In the genomic region with DNA sequence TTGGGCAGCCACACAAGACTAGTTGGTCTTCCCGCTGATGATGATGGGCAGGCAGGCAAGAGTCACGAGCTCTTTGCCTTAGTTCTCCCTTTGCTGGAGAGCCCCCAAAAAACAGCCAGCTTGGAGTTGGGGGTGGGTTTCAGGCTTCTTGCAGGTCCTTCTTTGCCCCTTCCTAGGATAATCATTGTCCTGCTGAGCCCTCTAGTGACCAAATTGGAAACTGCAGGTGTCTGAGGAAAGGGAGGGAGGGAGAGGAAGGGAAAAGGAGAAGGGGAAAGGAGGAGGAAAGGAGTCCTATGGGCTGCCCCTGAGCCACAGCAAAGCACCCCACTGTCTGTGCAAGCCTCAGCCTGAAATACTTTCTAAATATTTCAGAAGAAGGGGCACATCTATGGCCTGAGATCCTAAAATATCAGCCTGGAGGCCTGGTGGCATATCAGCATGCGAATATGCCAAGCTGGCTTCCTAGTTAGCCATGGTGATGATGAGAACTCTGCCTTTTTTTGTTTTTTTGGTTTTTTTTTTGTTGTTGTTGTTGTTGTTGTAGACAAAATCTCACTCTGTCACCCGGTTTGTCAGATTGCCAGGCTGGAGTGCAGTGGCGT, we compare ENCODE assay signal across 8 cellular contexts.
DNase-seq lines count a peak whose midpoint lies in the region; ATAC-seq and TF ChIP-seq lines count a peak whose summit lies in the region.

No MANE protein-coding gene starts in this region.

- intact Hi-C loops in OCI-LY7 (cut with micrococcal nuclease; ENCODE audit: unreplicated experiment): loop anchor here (1.0 to 2.0 kb wide), 2 partner anchors 206 to 617 kb away; no protein-coding TSS in a partner anchor

- H3K4me2 ChIP-seq in OCI-LY7 (ENCODE audit: low read length) (no peak overlapping the region), parathyroid adenoma (ENCODE audit: low read length) (no peak overlapping the region)

- no peaks in the 10 kb centered on the region for H3K27me3 ChIP-seq in parathyroid adenoma (ENCODE audit: control insufficient read depth, insufficient read depth, low read length)

- H3K4me3 ChIP-seq in OCI-LY7 (ENCODE audit: low read depth, low read length, poor library complexity, severe bottlenecking) (no peak overlapping the region), parathyroid adenoma (ENCODE audit: low read depth, low read length) (no peak overlapping the region)

- POLR2A ChIA-PET in OCI-LY7 (lab: Charles Lee): interaction anchor here (1.4 kb wide), 1 partner anchor 12 kb away, joined by 3 read pairs; no protein-coding TSS in a partner anchor

- H4K20me1 ChIP-seq in OCI-LY7 (ENCODE audit: insufficient read depth, low read length): no peaks in the 10 kb centered on the region

- no peaks in the 10 kb centered on the region for H3K4me1 ChIP-seq in OCI-LY7 (ENCODE audit: insufficient read depth, low read length, poor library complexity, severe bottlenecking)
- H3K4me1 ChIP-seq in parathyroid adenoma: no peaks in the 10 kb centered on the region

- CTCF ChIA-PET in OCI-LY7 (lab: Charles Lee; ENCODE audit: unreplicated experiment): no interaction called here

- no TSS peak for BruUV-seq in OCI-LY7 (replicated peaks; lab: Mats Ljungman, UMichigan)

- H3K36me3 ChIP-seq in OCI-LY7 (ENCODE audit: insufficient read depth, low read length) (no peaks in the 10 kb centered on the region), parathyroid adenoma (ENCODE audit: control insufficient read depth, insufficient read depth, low read length) (no peaks in the 10 kb centered on the region)

- H3K9me3 ChIP-seq in OCI-LY7 (ENCODE audit: low read length): no peaks in the 10 kb centered on the region
- H3K9me3 ChIP-seq in parathyroid adenoma (ENCODE audit: control insufficient read depth, low read length): no peaks in the 10 kb centered on the region

- H3K79me2 ChIP-seq in OCI-LY7 (ENCODE audit: insufficient read depth, low read depth, low read length): no peaks in the 10 kb centered on the region
- H3K79me2 ChIP-seq in parathyroid adenoma: no peaks in the 10 kb centered on the region

- no peak overlapping the region for H3K9ac ChIP-seq in parathyroid adenoma

- no peaks in the 10 kb centered on the region for H3K9me2 ChIP-seq in OCI-LY7 (ENCODE audit: insufficient read depth, low read length)

- H2AFZ ChIP-seq in OCI-LY7 (ENCODE audit: low read length): no peak overlapping the region
- H2AFZ ChIP-seq in parathyroid adenoma: peak overlapping the region; percentile 54

- ATAC-seq in HG03159 (IDR thresholded peaks at IDR 0.05; ENCODE audit: unreplicated experiment): peak; percentile 70
- ATAC-seq in GM19467 (IDR thresholded peaks at IDR 0.05; ENCODE audit: unreplicated experiment): no peak

- TF ChIP-seq CTCF in OCI-LY7 (conservative IDR thresholded peaks at IDR 0.05; ENCODE audit: low read length): peak; percentile 95
- TF ChIP-seq CTCF in parathyroid adenoma (IDR thresholded peaks at IDR 0.05): peak; percentile 86

- peak; percentile 48 for DNase-seq in DMS79 treated with DMSO at 0.1 percent for 48 hours (lab: John Stamatoyannopoulos, UW)
- DNase-seq in DMS79 (lab: John Stamatoyannopoulos, UW): no peak
- DNase-seq in OCI-LY7 (ENCODE audit: low spot score): peak; percentile 51
- peak; percentile 73 for DNase-seq in activated effector memory CD4-positive, alpha-beta T cell treated with anti-CD3 and anti-CD28 coated beads, Interleukin-2, amount 50 U/mL, for 16 hours
- peak; percentile 44 for DNase-seq in germinal center (ENCODE audit: low spot score)

- H3K27ac ChIP-seq in OCI-LY7 (ENCODE audit: low read depth, low read length, poor library complexity, severe bottlenecking) (no peak overlapping the region), parathyroid adenoma (no peak overlapping the region)
